Comparison of ENCODE assay signal across 2 cellular contexts in the genomic region with DNA sequence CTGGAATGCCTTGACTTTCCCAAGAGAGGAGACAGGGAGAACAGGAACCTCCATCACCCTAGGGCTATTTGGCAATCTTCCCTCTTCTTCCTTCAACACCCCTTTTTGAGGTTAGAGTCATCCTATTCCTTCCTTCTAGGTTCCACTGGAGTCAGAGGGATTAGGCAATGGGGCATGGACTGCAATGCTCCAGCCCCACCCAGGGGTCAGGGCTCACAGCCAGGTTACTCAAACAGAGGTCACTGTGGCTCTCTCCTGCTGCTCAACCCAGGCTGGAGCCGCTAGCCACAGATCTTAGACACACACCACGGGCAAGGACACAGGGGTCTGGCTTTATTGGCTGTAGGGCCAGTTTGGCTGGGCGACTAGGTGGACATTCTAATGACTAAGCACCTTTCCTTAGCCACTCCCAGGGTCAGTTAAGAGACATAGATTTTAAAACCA.
A peak's percentile ranks its signal among the peaks of the same experiment; 100 is the strongest.
TF ChIP-seq lines count a peak whose summit lies in the region.

No MANE protein-coding gene starts in this region.

TF ChIP-seq in A549, 52 proteins besides CTCF, POLR2A, EP300 and RAD21 (continued from another document):
- no peak for TF ChIP-seq ZFP36 (IDR thresholded peaks at IDR 0.05; ENCODE audit: borderline replicate concordance, partially characterized antibody)
- TF ChIP-seq TFCP2L1 (CRISPR knock-in tag; IDR thresholded peaks at IDR 0.05) = no peak
- no peak for TF ChIP-seq TP53 (CRISPR knock-in tag; IDR thresholded peaks at IDR 0.05)
- TF ChIP-seq MAZ (IDR thresholded peaks at IDR 0.05; ENCODE audit: borderline replicate concordance, low read depth, low read length) = no peak
- peak; percentile 48 to 66; a peak in 3 of 5 replicates for TF ChIP-seq JUN (IDR thresholded peaks at IDR 0.05)
- peak; percentile 84; the same call in 1 of the 2 replicates for TF ChIP-seq ESRRA (IDR thresholded peaks at IDR 0.05; ENCODE audit: borderline replicate concordance, low read length)
- TF ChIP-seq SMC3 (IDR thresholded peaks at IDR 0.05) = peak; percentile 41; the same call in 1 of the 3 replicates
- no peak for TF ChIP-seq CHD2 (IDR thresholded peaks at IDR 0.05; ENCODE audit: low read length, partially characterized antibody)
- TF ChIP-seq KDM1A (IDR thresholded peaks at IDR 0.05; ENCODE audit: low read depth) = no peak
- TF ChIP-seq RCOR1 (IDR thresholded peaks at IDR 0.05; ENCODE audit: low read depth, low read length) = no peak
- TF ChIP-seq KDM5A (IDR thresholded peaks at IDR 0.05) = no peak
- no peak for TF ChIP-seq ZSCAN20 (CRISPR knock-in tag; IDR thresholded peaks at IDR 0.05)
- TF ChIP-seq, protein P1, sequence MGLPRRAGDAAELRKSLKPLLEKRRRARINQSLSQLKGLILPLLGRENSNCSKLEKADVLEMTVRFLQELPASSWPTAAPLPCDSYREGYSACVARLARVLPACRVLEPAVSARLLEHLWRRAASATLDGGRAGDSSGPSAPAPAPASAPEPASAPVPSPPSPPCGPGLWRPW (IDR thresholded peaks at IDR 0.05) = peak; percentile 69
- no peak for TF ChIP-seq BHLHE40 (IDR thresholded peaks at IDR 0.05; ENCODE audit: low read depth, low read length)
- no peak for TF ChIP-seq POLR2AphosphoS2 (conservative IDR thresholded peaks at IDR 0.05; ENCODE audit: low read length)
- no peak for TF ChIP-seq EHF (CRISPR knock-in tag; IDR thresholded peaks at IDR 0.05)
- no peak for TF ChIP-seq FOSL2 (IDR thresholded peaks at IDR 0.05)
- peak; percentile 53 for TF ChIP-seq FOSL2 (CRISPR knock-in tag; IDR thresholded peaks at IDR 0.05)
- peak; percentile 52 for TF ChIP-seq JUNB (IDR thresholded peaks at IDR 0.05)
- TF ChIP-seq, protein P2, sequence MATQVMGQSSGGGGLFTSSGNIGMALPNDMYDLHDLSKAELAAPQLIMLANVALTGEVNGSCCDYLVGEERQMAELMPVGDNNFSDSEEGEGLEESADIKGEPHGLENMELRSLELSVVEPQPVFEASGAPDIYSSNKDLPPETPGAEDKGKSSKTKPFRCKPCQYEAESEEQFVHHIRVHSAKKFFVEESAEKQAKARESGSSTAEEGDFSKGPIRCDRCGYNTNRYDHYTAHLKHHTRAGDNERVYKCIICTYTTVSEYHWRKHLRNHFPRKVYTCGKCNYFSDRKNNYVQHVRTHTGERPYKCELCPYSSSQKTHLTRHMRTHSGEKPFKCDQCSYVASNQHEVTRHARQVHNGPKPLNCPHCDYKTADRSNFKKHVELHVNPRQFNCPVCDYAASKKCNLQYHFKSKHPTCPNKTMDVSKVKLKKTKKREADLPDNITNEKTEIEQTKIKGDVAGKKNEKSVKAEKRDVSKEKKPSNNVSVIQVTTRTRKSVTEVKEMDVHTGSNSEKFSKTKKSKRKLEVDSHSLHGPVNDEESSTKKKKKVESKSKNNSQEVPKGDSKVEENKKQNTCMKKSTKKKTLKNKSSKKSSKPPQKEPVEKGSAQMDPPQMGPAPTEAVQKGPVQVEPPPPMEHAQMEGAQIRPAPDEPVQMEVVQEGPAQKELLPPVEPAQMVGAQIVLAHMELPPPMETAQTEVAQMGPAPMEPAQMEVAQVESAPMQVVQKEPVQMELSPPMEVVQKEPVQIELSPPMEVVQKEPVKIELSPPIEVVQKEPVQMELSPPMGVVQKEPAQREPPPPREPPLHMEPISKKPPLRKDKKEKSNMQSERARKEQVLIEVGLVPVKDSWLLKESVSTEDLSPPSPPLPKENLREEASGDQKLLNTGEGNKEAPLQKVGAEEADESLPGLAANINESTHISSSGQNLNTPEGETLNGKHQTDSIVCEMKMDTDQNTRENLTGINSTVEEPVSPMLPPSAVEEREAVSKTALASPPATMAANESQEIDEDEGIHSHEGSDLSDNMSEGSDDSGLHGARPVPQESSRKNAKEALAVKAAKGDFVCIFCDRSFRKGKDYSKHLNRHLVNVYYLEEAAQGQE (IDR thresholded peaks at IDR 0.05) = no peak
- no peak for TF ChIP-seq CBX2 (IDR thresholded peaks at IDR 0.05; ENCODE audit: borderline replicate concordance, low read depth)
- TF ChIP-seq, protein P3, sequence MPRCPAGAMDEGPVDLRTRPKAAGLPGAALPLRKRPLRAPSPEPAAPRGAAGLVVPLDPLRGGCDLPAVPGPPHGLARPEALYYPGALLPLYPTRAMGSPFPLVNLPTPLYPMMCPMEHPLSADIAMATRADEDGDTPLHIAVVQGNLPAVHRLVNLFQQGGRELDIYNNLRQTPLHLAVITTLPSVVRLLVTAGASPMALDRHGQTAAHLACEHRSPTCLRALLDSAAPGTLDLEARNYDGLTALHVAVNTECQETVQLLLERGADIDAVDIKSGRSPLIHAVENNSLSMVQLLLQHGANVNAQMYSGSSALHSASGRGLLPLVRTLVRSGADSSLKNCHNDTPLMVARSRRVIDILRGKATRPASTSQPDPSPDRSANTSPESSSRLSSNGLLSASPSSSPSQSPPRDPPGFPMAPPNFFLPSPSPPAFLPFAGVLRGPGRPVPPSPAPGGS (IDR thresholded peaks at IDR 0.05) = peak; percentile 80; the same call in 1 of the 3 replicates

TF ChIP-seq in HepG2, 621 proteins besides CTCF, POLR2A, EP300 and RAD21 (continued from another document and continues in another):
- TF ChIP-seq, protein P4, sequence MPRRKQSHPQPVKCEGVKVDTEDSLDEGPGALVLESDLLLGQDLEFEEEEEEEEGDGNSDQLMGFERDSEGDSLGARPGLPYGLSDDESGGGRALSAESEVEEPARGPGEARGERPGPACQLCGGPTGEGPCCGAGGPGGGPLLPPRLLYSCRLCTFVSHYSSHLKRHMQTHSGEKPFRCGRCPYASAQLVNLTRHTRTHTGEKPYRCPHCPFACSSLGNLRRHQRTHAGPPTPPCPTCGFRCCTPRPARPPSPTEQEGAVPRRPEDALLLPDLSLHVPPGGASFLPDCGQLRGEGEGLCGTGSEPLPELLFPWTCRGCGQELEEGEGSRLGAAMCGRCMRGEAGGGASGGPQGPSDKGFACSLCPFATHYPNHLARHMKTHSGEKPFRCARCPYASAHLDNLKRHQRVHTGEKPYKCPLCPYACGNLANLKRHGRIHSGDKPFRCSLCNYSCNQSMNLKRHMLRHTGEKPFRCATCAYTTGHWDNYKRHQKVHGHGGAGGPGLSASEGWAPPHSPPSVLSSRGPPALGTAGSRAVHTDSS (CRISPR knock-in tag; conservative IDR thresholded peaks at IDR 0.05) = no peak
- peak; percentile 67; the same call in 1 of the 2 replicates for TF ChIP-seq TRIM24 (CRISPR knock-in tag; IDR thresholded peaks at IDR 0.05)
- no peak for TF ChIP-seq PRPF4 (IDR thresholded peaks at IDR 0.05; ENCODE audit: low read depth, low read length, poor library complexity, severe bottlenecking)
- TF ChIP-seq, protein P5, sequence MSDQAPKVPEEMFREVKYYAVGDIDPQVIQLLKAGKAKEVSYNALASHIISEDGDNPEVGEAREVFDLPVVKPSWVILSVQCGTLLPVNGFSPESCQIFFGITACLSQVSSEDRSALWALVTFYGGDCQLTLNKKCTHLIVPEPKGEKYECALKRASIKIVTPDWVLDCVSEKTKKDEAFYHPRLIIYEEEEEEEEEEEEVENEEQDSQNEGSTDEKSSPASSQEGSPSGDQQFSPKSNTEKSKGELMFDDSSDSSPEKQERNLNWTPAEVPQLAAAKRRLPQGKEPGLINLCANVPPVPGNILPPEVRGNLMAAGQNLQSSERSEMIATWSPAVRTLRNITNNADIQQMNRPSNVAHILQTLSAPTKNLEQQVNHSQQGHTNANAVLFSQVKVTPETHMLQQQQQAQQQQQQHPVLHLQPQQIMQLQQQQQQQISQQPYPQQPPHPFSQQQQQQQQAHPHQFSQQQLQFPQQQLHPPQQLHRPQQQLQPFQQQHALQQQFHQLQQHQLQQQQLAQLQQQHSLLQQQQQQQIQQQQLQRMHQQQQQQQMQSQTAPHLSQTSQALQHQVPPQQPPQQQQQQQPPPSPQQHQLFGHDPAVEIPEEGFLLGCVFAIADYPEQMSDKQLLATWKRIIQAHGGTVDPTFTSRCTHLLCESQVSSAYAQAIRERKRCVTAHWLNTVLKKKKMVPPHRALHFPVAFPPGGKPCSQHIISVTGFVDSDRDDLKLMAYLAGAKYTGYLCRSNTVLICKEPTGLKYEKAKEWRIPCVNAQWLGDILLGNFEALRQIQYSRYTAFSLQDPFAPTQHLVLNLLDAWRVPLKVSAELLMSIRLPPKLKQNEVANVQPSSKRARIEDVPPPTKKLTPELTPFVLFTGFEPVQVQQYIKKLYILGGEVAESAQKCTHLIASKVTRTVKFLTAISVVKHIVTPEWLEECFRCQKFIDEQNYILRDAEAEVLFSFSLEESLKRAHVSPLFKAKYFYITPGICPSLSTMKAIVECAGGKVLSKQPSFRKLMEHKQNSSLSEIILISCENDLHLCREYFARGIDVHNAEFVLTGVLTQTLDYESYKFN (CRISPR knock-in tag; conservative IDR thresholded peaks at IDR 0.05) = peak; percentile 80
- TF ChIP-seq ZNF317 (CRISPR knock-in tag; IDR thresholded peaks at IDR 0.05) = peak; percentile 41; the same call in 1 of the 2 replicates
- TF ChIP-seq, protein P6, sequence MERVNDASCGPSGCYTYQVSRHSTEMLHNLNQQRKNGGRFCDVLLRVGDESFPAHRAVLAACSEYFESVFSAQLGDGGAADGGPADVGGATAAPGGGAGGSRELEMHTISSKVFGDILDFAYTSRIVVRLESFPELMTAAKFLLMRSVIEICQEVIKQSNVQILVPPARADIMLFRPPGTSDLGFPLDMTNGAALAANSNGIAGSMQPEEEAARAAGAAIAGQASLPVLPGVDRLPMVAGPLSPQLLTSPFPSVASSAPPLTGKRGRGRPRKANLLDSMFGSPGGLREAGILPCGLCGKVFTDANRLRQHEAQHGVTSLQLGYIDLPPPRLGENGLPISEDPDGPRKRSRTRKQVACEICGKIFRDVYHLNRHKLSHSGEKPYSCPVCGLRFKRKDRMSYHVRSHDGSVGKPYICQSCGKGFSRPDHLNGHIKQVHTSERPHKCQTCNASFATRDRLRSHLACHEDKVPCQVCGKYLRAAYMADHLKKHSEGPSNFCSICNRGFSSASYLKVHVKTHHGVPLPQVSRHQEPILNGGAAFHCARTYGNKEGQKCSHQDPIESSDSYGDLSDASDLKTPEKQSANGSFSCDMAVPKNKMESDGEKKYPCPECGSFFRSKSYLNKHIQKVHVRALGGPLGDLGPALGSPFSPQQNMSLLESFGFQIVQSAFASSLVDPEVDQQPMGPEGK (CRISPR knock-in tag; IDR thresholded peaks at IDR 0.05) = peak; percentile 87
- TF ChIP-seq MEIS1 (CRISPR knock-in tag; IDR thresholded peaks at IDR 0.05; ENCODE audit: borderline replicate concordance) = no peak
- TF ChIP-seq, protein P7, sequence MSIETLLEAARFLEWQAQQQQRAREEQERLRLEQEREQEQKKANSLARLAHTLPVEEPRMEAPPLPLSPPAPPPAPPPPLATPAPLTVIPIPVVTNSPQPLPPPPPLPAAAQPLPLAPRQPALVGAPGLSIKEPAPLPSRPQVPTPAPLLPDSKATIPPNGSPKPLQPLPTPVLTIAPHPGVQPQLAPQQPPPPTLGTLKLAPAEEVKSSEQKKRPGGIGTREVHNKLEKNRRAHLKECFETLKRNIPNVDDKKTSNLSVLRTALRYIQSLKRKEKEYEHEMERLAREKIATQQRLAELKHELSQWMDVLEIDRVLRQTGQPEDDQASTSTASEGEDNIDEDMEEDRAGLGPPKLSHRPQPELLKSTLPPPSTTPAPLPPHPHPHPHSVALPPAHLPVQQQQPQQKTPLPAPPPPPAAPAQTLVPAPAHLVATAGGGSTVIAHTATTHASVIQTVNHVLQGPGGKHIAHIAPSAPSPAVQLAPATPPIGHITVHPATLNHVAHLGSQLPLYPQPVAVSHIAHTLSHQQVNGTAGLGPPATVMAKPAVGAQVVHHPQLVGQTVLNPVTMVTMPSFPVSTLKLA (IDR thresholded peaks at IDR 0.05) = no peak
- TF ChIP-seq ZNF3 (CRISPR knock-in tag; IDR thresholded peaks at IDR 0.05) = no peak
- TF ChIP-seq ZNF44 (CRISPR knock-in tag; IDR thresholded peaks at IDR 0.05) = 0 out of 2 replicates have a peak, but pooled peaks have one; percentile 62
- no peak for TF ChIP-seq ZNF569 (CRISPR knock-in tag; IDR thresholded peaks at IDR 0.05; ENCODE audit: borderline replicate concordance)
- no peak for TF ChIP-seq SNAI1 (CRISPR knock-in tag; IDR thresholded peaks at IDR 0.05; ENCODE audit: borderline replicate concordance)
- TF ChIP-seq DNMT1 (CRISPR knock-in tag; IDR thresholded peaks at IDR 0.05) = no peak
- TF ChIP-seq, protein P8, sequence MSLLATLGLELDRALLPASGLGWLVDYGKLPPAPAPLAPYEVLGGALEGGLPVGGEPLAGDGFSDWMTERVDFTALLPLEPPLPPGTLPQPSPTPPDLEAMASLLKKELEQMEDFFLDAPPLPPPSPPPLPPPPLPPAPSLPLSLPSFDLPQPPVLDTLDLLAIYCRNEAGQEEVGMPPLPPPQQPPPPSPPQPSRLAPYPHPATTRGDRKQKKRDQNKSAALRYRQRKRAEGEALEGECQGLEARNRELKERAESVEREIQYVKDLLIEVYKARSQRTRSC (CRISPR knock-in tag; IDR thresholded peaks at IDR 0.05; ENCODE audit: low read depth) = no peak
- TF ChIP-seq ZFY (CRISPR knock-in tag; IDR thresholded peaks at IDR 0.05) = peak; percentile 22; the same call in 1 of the 2 replicates
- peak; percentile 97 for TF ChIP-seq PITX1 (CRISPR knock-in tag; IDR thresholded peaks at IDR 0.05)
- peak; percentile 78; the same call in 1 of the 2 replicates for TF ChIP-seq FOXJ3 (CRISPR knock-in tag; IDR thresholded peaks at IDR 0.05; ENCODE audit: borderline replicate concordance)
- TF ChIP-seq ZNF724P (CRISPR knock-in tag; IDR thresholded peaks at IDR 0.05; ENCODE audit: borderline replicate concordance) = no peak
- peak; percentile 78 for TF ChIP-seq ZNF878 (CRISPR knock-in tag; IDR thresholded peaks at IDR 0.05)
- TF ChIP-seq, protein P9, sequence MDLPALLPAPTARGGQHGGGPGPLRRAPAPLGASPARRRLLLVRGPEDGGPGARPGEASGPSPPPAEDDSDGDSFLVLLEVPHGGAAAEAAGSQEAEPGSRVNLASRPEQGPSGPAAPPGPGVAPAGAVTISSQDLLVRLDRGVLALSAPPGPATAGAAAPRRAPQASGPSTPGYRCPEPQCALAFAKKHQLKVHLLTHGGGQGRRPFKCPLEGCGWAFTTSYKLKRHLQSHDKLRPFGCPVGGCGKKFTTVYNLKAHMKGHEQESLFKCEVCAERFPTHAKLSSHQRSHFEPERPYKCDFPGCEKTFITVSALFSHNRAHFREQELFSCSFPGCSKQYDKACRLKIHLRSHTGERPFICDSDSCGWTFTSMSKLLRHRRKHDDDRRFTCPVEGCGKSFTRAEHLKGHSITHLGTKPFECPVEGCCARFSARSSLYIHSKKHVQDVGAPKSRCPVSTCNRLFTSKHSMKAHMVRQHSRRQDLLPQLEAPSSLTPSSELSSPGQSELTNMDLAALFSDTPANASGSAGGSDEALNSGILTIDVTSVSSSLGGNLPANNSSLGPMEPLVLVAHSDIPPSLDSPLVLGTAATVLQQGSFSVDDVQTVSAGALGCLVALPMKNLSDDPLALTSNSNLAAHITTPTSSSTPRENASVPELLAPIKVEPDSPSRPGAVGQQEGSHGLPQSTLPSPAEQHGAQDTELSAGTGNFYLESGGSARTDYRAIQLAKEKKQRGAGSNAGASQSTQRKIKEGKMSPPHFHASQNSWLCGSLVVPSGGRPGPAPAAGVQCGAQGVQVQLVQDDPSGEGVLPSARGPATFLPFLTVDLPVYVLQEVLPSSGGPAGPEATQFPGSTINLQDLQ (CRISPR knock-in tag; IDR thresholded peaks at IDR 0.05) = no peak
- TF ChIP-seq ZNF577 (CRISPR knock-in tag; IDR thresholded peaks at IDR 0.05; ENCODE audit: borderline replicate concordance, low read depth) = no peak
- TF ChIP-seq EHMT2 (IDR thresholded peaks at IDR 0.05; ENCODE audit: borderline replicate concordance, low read depth, low read length) = peak; percentile 69; the same call in 1 of the 2 replicates
- no peak for TF ChIP-seq ATF7 (IDR thresholded peaks at IDR 0.05)
- no peak for TF ChIP-seq ATF7 (CRISPR knock-in tag; IDR thresholded peaks at IDR 0.05)
- TF ChIP-seq ARHGAP35 (CRISPR knock-in tag; IDR thresholded peaks at IDR 0.05; ENCODE audit: borderline replicate concordance) = no peak
- TF ChIP-seq, protein P10, sequence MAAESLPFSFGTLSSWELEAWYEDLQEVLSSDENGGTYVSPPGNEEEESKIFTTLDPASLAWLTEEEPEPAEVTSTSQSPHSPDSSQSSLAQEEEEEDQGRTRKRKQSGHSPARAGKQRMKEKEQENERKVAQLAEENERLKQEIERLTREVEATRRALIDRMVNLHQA (CRISPR knock-in tag; IDR thresholded peaks at IDR 0.05) = no peak
- TF ChIP-seq RCOR2 (CRISPR knock-in tag; IDR thresholded peaks at IDR 0.05) = peak; percentile 90
